In the genomic region with DNA sequence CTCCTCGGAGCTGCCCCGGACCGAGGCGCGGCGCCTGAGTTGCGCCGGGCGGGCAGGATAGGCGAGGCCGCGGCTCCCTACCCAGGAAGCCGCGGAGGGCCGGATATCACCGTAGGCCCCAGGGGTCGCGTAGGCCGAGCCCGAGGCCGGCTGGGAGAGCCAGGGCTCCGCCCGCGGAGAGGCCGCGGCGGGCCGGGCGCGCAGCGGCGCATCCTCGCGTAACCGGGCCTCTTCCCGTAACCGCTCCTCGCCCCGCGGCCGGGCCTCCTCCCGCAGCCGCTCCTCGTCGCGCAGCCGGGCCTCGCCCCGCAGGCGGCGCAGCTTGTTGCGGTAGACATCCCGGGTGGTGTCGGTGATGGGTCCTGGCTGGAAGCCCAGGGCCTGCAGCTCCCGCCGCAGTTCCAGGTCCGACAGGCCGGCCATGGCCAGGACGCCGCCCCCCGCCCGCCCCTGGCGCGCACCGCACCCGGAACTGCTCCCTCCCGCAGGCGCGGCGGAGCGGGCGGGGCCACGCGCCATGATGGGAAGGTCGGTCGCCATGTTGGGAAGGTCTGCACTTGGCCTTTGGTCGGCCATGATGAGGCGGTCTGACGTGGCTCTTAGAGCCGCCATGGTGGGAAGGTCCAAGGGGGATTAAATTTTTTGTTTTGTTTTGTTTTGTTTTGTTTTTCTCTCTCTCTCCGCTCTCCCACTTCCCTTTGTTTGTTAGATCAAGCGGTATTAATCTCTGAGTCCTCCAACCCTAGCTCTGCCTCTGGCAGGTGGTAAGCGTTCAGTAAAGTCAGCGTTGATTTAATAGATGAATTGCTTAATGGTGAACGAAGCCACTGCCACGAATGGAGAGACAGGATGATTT, we compare ENCODE assay signal across 8 cellular contexts. TPM values are rescaled to one million over a fixed set of nuclear protein-coding genes. Genes with fewer than 3 reads are reported as not detected.
DNase-seq lines count a peak whose midpoint lies in the region; ATAC-seq and TF ChIP-seq lines count a peak whose summit lies in the region.

LEMD2 (minus strand) TSS at position 437 of the 856 bp plus-strand sequence; CDS start at position 423, 14 bp downstream.

- peak; percentile 93 for DNase-seq in EH (ENCODE audit: low read depth)
- peak; percentile 92 for DNase-seq in H4 (ENCODE audit: low spot score)
- peak; percentile 92 for DNase-seq in LoVo (ENCODE audit: low spot score)
- peak; percentile 88 for DNase-seq in activated T-helper 9 cell treated with anti-CD3 and anti-CD28 coated beads, Interleukin-2, amount 50 U/mL, for 16 hours (ENCODE audit: low read depth)
- peak; percentile 96 for DNase-seq in fibroblast of pulmonary artery (ENCODE audit: low read depth)
- DNase-seq in stimulated activated naive CD8-positive, alpha-beta T cell treated with anti-CD3 and anti-CD28 coated beads, Interleukin-15, Interleukin-2, amounts not matched to agents 100 U/mL and 50 U/mL, for 24 hours: peak; percentile 95

- peaks cover 78% of the 10 kb centered on the region for H3K4me1 Mint-ChIP-seq in nephron

- peak within 1 kb of the TSS; percentile 66 for H3K4me3 ChIP-seq in fibroblast of pulmonary artery (replicated peaks; ENCODE audit: low read depth, low read length)

- no peak for TF ChIP-seq CTCF in fibroblast of pulmonary artery (IDR thresholded peaks at IDR 0.05; ENCODE audit: low read length, missing control alignments)
- TF ChIP-seq CTCF in nephron (IDR thresholded peaks at IDR 0.05; ENCODE audit: unreplicated experiment in 3 of 3): no peak

- ATAC-seq in stimulated activated naive CD8-positive, alpha-beta T cell treated with anti-CD3 and anti-CD28 coated beads, Interleukin-15, Interleukin-2, amounts not matched to agents 100 U/mL and 50 U/mL, for 24 hours: peak; percentile 90

- H3K36me3 Mint-ChIP-seq in nephron (ENCODE audit: low read depth): peaks cover 19% of the 10 kb centered on the region

- no peaks in the 10 kb centered on the region for H3K9me3 Mint-ChIP-seq in nephron

- H3K27me3 Mint-ChIP-seq in nephron (ENCODE audit: low read depth): peaks cover 6% of the 10 kb centered on the region

- peak; percentile 82 for TF ChIP-seq POLR2A in Raji (IDR thresholded peaks at IDR 0.05; ENCODE audit: insufficient read depth, low read depth, low read length)

- peak within 1 kb of the TSS; percentile 95 to 96 (median 96) for H3K4me3 Mint-ChIP-seq in nephron

- peak within 1 kb of the TSS; percentile 96 to 98 (median 97) for H3K27ac Mint-ChIP-seq in nephron

RNA-seq across cellular contexts. Expression of gene LEMD2, which starts in this region (rescaled TPM):
- 25.9 and 40.9 TPM in 2 replicates for total RNA-seq in H4 (2014; rRNA removed; shearing (Covaris generic))

Comparison
In these comparisons a context has a peak if more than half of its experiments do, and no peak if none do; other contexts are left out.
1. Peak in every context shown above with its lines: DNase-seq, ATAC-seq and H3K4me3 ChIP-seq.